23 cellular contexts compared by ENCODE assay signal in genomic region chr4:45119376-45119775, GRCh38.
"Had no signal": no experiment of that assay in that cellular context is flagged by ENCODE, and none has a peak within 500 bp of the region (broad histone marks: within the 10 kb centered on the region; RNA-seq: fewer than 3 reads in every experiment).

No MANE protein-coding gene starts in this region.

- H3K27me3 ChIP-seq: cardiac muscle cell had no signal

- ATAC-seq: activated T-helper 17 cell treated with anti-CD3 and anti-CD28 coated beads, Interleukin-2, amount 50 U/mL, for 72 hours; PC-3; T-helper 17 cell had no signal

- H3K27me3 Mint-ChIP-seq: activated CD4-positive, alpha-beta memory T cell treated with anti-CD3 and anti-CD28 coated beads for 36 hours; activated CD4-positive, alpha-beta T cell treated with anti-CD3 and anti-CD28 coated beads, Interleukin-2, amount 10 ng/mL, durations not matched to agents 7 days and 5 days; activated naive CD8-positive, alpha-beta T cell; activated T-helper 17 cell treated with anti-CD3 and anti-CD28 coated beads, Interleukin-2, amount 50 U/mL, for 72 hours; brain; T-helper 17 cell had no signal

- H3K36me3 ChIP-seq: cardiac muscle cell had no signal

- H3K4me3 Mint-ChIP-seq: activated CD4-positive, alpha-beta memory T cell treated with anti-CD3 and anti-CD28 coated beads for 36 hours; activated CD4-positive, alpha-beta T cell treated with anti-CD3 and anti-CD28 coated beads, Interleukin-2, amount 10 ng/mL, durations not matched to agents 7 days and 5 days; activated naive CD4-positive, alpha-beta T cell treated with anti-CD3 and anti-CD28 coated beads for 36 hours; activated naive CD8-positive, alpha-beta T cell; activated T-helper 17 cell treated with anti-CD3 and anti-CD28 coated beads, Interleukin-2, amount 50 U/mL, for 72 hours; brain; T-helper 17 cell had no signal

- DNase-seq: activated CD4-positive, alpha-beta memory T cell treated with anti-CD3 and anti-CD28 coated beads for 36 hours; activated CD4-positive, alpha-beta T cell treated with anti-CD3 and anti-CD28 coated beads, Interleukin-2, amount 10 ng/mL, durations not matched to agents 7 days and 5 days; activated CD4-positive, CD25-positive, alpha-beta regulatory T cell; activated CD8-positive, alpha-beta memory T cell treated with anti-CD3 and anti-CD28 coated beads for 24 hours; activated gamma-delta T cell; activated naive CD4-positive, alpha-beta T cell treated with anti-CD3 and anti-CD28 coated beads for 36 hours; activated T-cell treated with anti-CD3 and anti-CD28 coated beads, Interleukin-2, amount 50 U/mL, for 48 hours; amygdala; MV-4-11; NCI-H1092 treated with DMSO at 0.1 percent for 48 hours; NCI-H1417 treated with DMSO at 0.1 percent for 48 hours; NCI-H1694; NCI-H2029 treated with DMSO at 0.1 percent for 48 hours; NCI-H526 treated with DMSO at 0.1 percent for 48 hours; NCI-H82; NK-92 treated with Interleukin-12 subunit alpha and Interleukin-12 subunit beta, amount 100 ng/mL, for 24 hours; PC-3; T-helper 17 cell; T-helper 9 cell had no signal

- H3K27ac Mint-ChIP-seq: activated CD4-positive, alpha-beta memory T cell treated with anti-CD3 and anti-CD28 coated beads for 36 hours; activated CD4-positive, alpha-beta T cell treated with anti-CD3 and anti-CD28 coated beads, Interleukin-2, amount 10 ng/mL, durations not matched to agents 7 days and 5 days; activated naive CD4-positive, alpha-beta T cell treated with anti-CD3 and anti-CD28 coated beads for 36 hours; activated naive CD8-positive, alpha-beta T cell; activated T-helper 17 cell treated with anti-CD3 and anti-CD28 coated beads, Interleukin-2, amount 50 U/mL, for 72 hours; T-helper 17 cell had no signal

- H3K9me3 Mint-ChIP-seq: activated CD4-positive, alpha-beta T cell treated with anti-CD3 and anti-CD28 coated beads, Interleukin-2, amount 10 ng/mL, durations not matched to agents 7 days and 5 days; brain had no signal

- H3K27ac ChIP-seq: cardiac muscle cell had no signal

- H3K36me3 Mint-ChIP-seq: activated CD4-positive, alpha-beta memory T cell treated with anti-CD3 and anti-CD28 coated beads for 36 hours; activated naive CD8-positive, alpha-beta T cell; brain had no signal

- H3K4me3 ChIP-seq: cardiac muscle cell had no signal

- H3K4me1 Mint-ChIP-seq: activated CD4-positive, alpha-beta T cell treated with anti-CD3 and anti-CD28 coated beads, Interleukin-2, amount 10 ng/mL, durations not matched to agents 7 days and 5 days; activated T-helper 17 cell treated with anti-CD3 and anti-CD28 coated beads, Interleukin-2, amount 50 U/mL, for 72 hours; T-helper 17 cell had no signal
